12 cellular contexts compared by ENCODE assay signal in genomic region chr10:51423121-51423452, GRCh38.
"Had no signal": no experiment of that assay in that cellular context is flagged by ENCODE, and none has a peak within 500 bp of the region (broad histone marks: within the 10 kb centered on the region; RNA-seq: fewer than 3 reads in every experiment).

No MANE protein-coding gene starts in this region.

- H3K27ac ChIP-seq: body of pancreas, SJCRH30, VCaP had no signal

- H3K36me3 ChIP-seq: SJCRH30 had no signal

- H3K9me3 ChIP-seq: body of pancreas, SJCRH30, SK-N-SH had no signal

- H3K27me3 ChIP-seq: body of pancreas, SJCRH30 had no signal

- DNase-seq: activated naive CD4-positive, alpha-beta T cell treated with anti-CD3 and anti-CD28 coated beads, Interleukin-2, amount 50 U/mL, for 16 hours; activated naive CD8-positive, alpha-beta T cell treated with anti-CD3 and anti-CD28 coated beads, Interleukin-2, amount 10 ng/mL, durations not matched to agents 7 days and 5 days; KG1; NCI-H1048; NCI-H187 treated with DMSO at 0.1 percent for 48 hours; NCI-H2081 treated with DMSO at 0.1 percent for 48 hours; NCI-H510A; NCI-H526 treated with DMSO at 0.1 percent for 48 hours had no signal

- H3K4me1 ChIP-seq: SJCRH30 had no signal

- H3K4me3 ChIP-seq: body of pancreas, SJCRH30 had no signal
